20 cellular contexts compared by ENCODE assay signal in genomic region chr5:82031220-82032119, GRCh38. TPM values are rescaled to one million over a fixed set of nuclear protein-coding genes. Genes with fewer than 3 reads are reported as not detected.
DNase-seq lines count a peak whose midpoint lies in the region; ATAC-seq and TF ChIP-seq lines count a peak whose summit lies in the region.
"Had no signal": no experiment of that assay in that cellular context is flagged by ENCODE, and none has a peak within 500 bp of the region (broad histone marks: within the 10 kb centered on the region; RNA-seq: fewer than 3 reads in every experiment).

No MANE protein-coding gene starts in this region.

- ATAC-seq in left ventricle myocardium superior (peak; percentile 60), Right ventricle myocardium inferior (no peak), GM19023 (IDR thresholded peaks at IDR 0.05; ENCODE audit: unreplicated experiment) (no peak)
- no peak for ATAC-seq in CD8-positive, alpha-beta T cell
- ATAC-seq: effector memory CD8-positive, alpha-beta T cell; left lung had no signal

- no peaks in the 10 kb centered on the region for H3K9me3 Mint-ChIP-seq in CD8-positive, alpha-beta T cell
- H3K9me3 Mint-ChIP-seq: central memory CD8-positive, alpha-beta T cell; effector memory CD8-positive, alpha-beta T cell had no signal

- POLR2A ChIA-PET in CD8-positive, alpha-beta T cell (lab: Charles Lee): no interaction called here

- no peaks in the 10 kb centered on the region for H3K36me3 ChIP-seq in iPS-18a (ENCODE audit: control insufficient read depth, low read depth, low read length)
- H3K36me3 ChIP-seq in CD8-positive, alpha-beta T cell (ENCODE audit: insufficient read depth, low read length): no peaks in the 10 kb centered on the region
- H3K36me3 ChIP-seq: adrenal gland, left lung had no signal

- H3K9me3 ChIP-seq in iPS-18a (ENCODE audit: control insufficient read depth, low read depth, low read length): no peaks in the 10 kb centered on the region
- no peaks in the 10 kb centered on the region for H3K9me3 ChIP-seq in CD8-positive, alpha-beta T cell (ENCODE audit: low read length)
- H3K9me3 ChIP-seq: adrenal gland, left lung had no signal

- no peak for TF ChIP-seq CTCF in CD8-positive, alpha-beta T cell (IDR thresholded peaks at IDR 0.05)

- H3K27me3 Mint-ChIP-seq in CD8-positive, alpha-beta T cell (ENCODE audit: low read depth): no peaks in the 10 kb centered on the region
- H3K27me3 Mint-ChIP-seq: central memory CD8-positive, alpha-beta T cell; effector memory CD8-positive, alpha-beta T cell; IgD-negative memory B cell had no signal

- DNase-seq in left ventricle myocardium superior (no peak), Right ventricle myocardium inferior (ENCODE audit: missing footprints) (no peak), astrocyte of the hippocampus (ENCODE audit: low read depth, low spot score) (peak; percentile 31), OCI-M2 (lab: John Stamatoyannopoulos, UW; ENCODE audit: unreplicated experiment) (no peak)
- no peak for DNase-seq in CD8-positive, alpha-beta T cell
- DNase-seq: activated CD4-positive, CD25-positive, alpha-beta regulatory T cell; adrenal gland; effector memory CD8-positive, alpha-beta T cell; EL; left lung; NCI-H2171; SHP77; stimulated activated CD4-positive, alpha-beta T cell treated with anti-CD3 and anti-CD28 coated beads, Interleukin-4, amount 100 ng/mL, for 1 hour; substantia nigra; T-helper 2 cell had no signal

- CTCF ChIA-PET in CD8-positive, alpha-beta T cell (lab: Charles Lee): no interaction called here

- intact Hi-C loops in left ventricle myocardium superior (cut with micrococcal nuclease): no loop called here
- intact Hi-C loops in Right ventricle myocardium inferior (cut with DNase I): no loop called here
- intact Hi-C loops in CD8-positive, alpha-beta T cell (cut with DNase I, micrococcal nuclease): no loop called here

- H3K27me3 ChIP-seq in iPS-18a (ENCODE audit: control insufficient read depth, insufficient read depth, low read length): no peaks in the 10 kb centered on the region
- H3K27me3 ChIP-seq in CD8-positive, alpha-beta T cell (ENCODE audit: insufficient read depth, low read length): no peaks in the 10 kb centered on the region
- H3K27me3 ChIP-seq: adrenal gland, hepatocyte, left lung had no signal

- H3K27ac Mint-ChIP-seq in CD8-positive, alpha-beta T cell: no peak overlapping the region
- H3K27ac Mint-ChIP-seq: effector memory CD8-positive, alpha-beta T cell had no signal

- H3K9ac ChIP-seq in iPS-18a (ENCODE audit: low read length): peak overlapping the region; percentile 21

- H3K4me1 Mint-ChIP-seq in CD8-positive, alpha-beta T cell (ENCODE audit: low read depth): no peaks in the 10 kb centered on the region
- H3K4me1 Mint-ChIP-seq: central memory CD8-positive, alpha-beta T cell had no signal

- H3K4me3 ChIP-seq in iPS-18a (ENCODE audit: low read length): no peak overlapping the region
- no peak overlapping the region for H3K4me3 ChIP-seq in CD8-positive, alpha-beta T cell (ENCODE audit: low read depth, low read length)
- H3K4me3 ChIP-seq: adrenal gland, hepatocyte, left lung had no signal

- H3K4me3 Mint-ChIP-seq in CD8-positive, alpha-beta T cell: no peak overlapping the region
- H3K4me3 Mint-ChIP-seq: central memory CD8-positive, alpha-beta T cell; effector memory CD8-positive, alpha-beta T cell; IgD-negative memory B cell had no signal

- peak overlapping the region; percentile 83 for H3K27ac ChIP-seq in iPS-18a (ENCODE audit: low read length)
- no peak overlapping the region for H3K27ac ChIP-seq in CD8-positive, alpha-beta T cell (ENCODE audit: low read depth, low read length)
- H3K27ac ChIP-seq: adrenal gland, hepatocyte, left lung had no signal

- H3K36me3 Mint-ChIP-seq in CD8-positive, alpha-beta T cell: no peaks in the 10 kb centered on the region

- H3K4me1 ChIP-seq in iPS-18a (ENCODE audit: control insufficient read depth, low read depth, low read length): peaks cover 18% of the 10 kb centered on the region
- H3K4me1 ChIP-seq in CD8-positive, alpha-beta T cell (ENCODE audit: insufficient read depth, low read length): no peaks in the 10 kb centered on the region
- H3K4me1 ChIP-seq: left lung had no signal

RNA-seq across cellular contexts. Expression of gene ATG10, which starts 59.6 kb away (rescaled TPM):
- total RNA-seq in left ventricle myocardium superior: 4.3 TPM
- 3.9 TPM for total RNA-seq in Right ventricle myocardium inferior
- total RNA-seq in CD8-positive, alpha-beta T cell: 1 to 10 TPM; 4.7 to 5.7 TPM
